In the genomic region with DNA sequence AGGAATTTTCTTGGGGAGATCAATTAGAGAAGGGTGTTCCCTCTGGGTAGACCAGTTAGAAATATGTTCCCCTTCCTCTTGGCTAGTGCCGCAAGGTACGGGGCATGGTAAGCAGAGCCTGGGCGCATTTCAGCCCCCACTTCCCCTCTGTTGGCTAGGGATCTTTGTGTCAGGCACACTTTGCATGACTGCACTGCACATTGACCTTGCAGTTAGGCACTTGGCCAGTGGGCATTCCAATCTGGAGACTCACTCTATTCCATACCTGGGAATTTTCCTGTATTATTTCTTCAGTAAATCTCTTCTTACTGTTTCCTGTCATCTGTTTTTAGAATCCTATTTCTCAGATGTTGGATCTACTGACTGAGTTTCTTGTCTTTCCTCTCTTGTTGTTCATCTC, we compare ENCODE assay signal across 18 cellular contexts. TPM values are rescaled to one million over a fixed set of nuclear protein-coding genes. Genes with fewer than 3 reads are reported as not detected.
A peak's percentile ranks its signal among the peaks of the same experiment; 100 is the strongest.
DNase-seq lines count a peak whose midpoint lies in the region; ATAC-seq and TF ChIP-seq lines count a peak whose summit lies in the region.
"Had no signal": no experiment of that assay in that cellular context is flagged by ENCODE, and none has a peak within 500 bp of the region (broad histone marks: within the 10 kb centered on the region; RNA-seq: fewer than 3 reads in every experiment).

No MANE protein-coding gene starts in this region.

- no peaks in the 10 kb centered on the region for H3K79me1 ChIP-seq in mesendoderm (ENCODE audit: low read length)

- CTCF ChIA-PET in PC-3 (lab: Charles Lee), result no interaction called here

- no peak for TF ChIP-seq EP300 in esophagus muscularis mucosa (IDR thresholded peaks at IDR 0.05)

- TF ChIP-seq CTCF in PC-3 (conservative IDR thresholded peaks at IDR 0.05; ENCODE audit: low read depth, low read length) (no peak), nephron (IDR thresholded peaks at IDR 0.05; ENCODE audit: unreplicated experiment in 3 of 3) (no peak), esophagus muscularis mucosa (IDR thresholded peaks at IDR 0.05) (no peak)

- H3K4me2 ChIP-seq in PC-3 (ENCODE audit: low read length), result no peak overlapping the region
- no peak overlapping the region for H3K4me2 ChIP-seq in mesendoderm (ENCODE audit: low read length)

- 90% methylated on average over 3 of the region's 3 CpGs for WGBS in esophagus muscularis mucosa
- WGBS in mesendoderm (ENCODE audit: extremely low coverage, insufficient coverage, low lambda C conversion rate), result no CpG with 5 or more reads among the region's 3 CpGs

- H3K18ac ChIP-seq in mesendoderm (ENCODE audit: low read length), result no peak overlapping the region

- no peak overlapping the region for H3K23ac ChIP-seq in mesendoderm (ENCODE audit: low read length)

- no peaks in the 10 kb centered on the region; the same call in 1 of the 2 replicates for H3K9me2 ChIP-seq in PC-3 (replicated peaks; ENCODE audit: low read length)

- H3K56ac ChIP-seq in mesendoderm (ENCODE audit: low read length), result no peak overlapping the region

- intact Hi-C loops in PC-3 (cut with micrococcal nuclease), result no loop called here
- intact Hi-C loops in esophagus muscularis mucosa (cut with DNase I), result no loop called here

- H3K4me1 ChIP-seq in PC-3 (ENCODE audit: insufficient read depth, low read length) (no peaks in the 10 kb centered on the region), esophagus muscularis mucosa (no peaks in the 10 kb centered on the region), mesendoderm (ENCODE audit: control insufficient read depth, low read depth, low read length) (no peaks in the 10 kb centered on the region)
- H3K4me1 ChIP-seq: heart right ventricle, right atrium auricular region had no signal

- H3K27ac Mint-ChIP-seq in nephron, result peak overlapping the region in 2 of 3 experiments; percentile 33 to 76
- H3K27ac Mint-ChIP-seq: activated CD4-positive, alpha-beta T cell treated with anti-CD3 and anti-CD28 coated beads for 36 hours; stimulated activated naive CD8-positive, alpha-beta T cell treated with anti-CD3 and anti-CD28 coated beads, Interleukin-15, Interleukin-2, amounts not matched to agents 100 ng/mL and 50 ng/mL, for 24 hours had no signal

- H3K4ac ChIP-seq in mesendoderm (ENCODE audit: low read depth, low read length), result no peak overlapping the region

- H3K9me3 ChIP-seq in PC-3 (ENCODE audit: low read length) (no peaks in the 10 kb centered on the region), esophagus muscularis mucosa (peaks cover 0 to 12% (median 11%) of the 10 kb centered on the region in 4 donors)
- H3K9me3 ChIP-seq: neutrophil had no signal

- in situ Hi-C loops in Caki2 (cut with HindIII; ENCODE audit: low pct_unique_long_range_greater_than_20kb, low sequenced_read_pairs), result no loop called here

- H4K5ac ChIP-seq in mesendoderm (ENCODE audit: low read length), result no peak overlapping the region

- H2BK5ac ChIP-seq in mesendoderm (ENCODE audit: low read length), result no peak overlapping the region

- H3K27ac ChIP-seq in PC-3 (ENCODE audit: low read length) (no peak overlapping the region), esophagus muscularis mucosa (replicated peaks in 1 of 4) (no peak overlapping the region), mesendoderm (ENCODE audit: low read depth, low read length) (no peak overlapping the region)
- H3K27ac ChIP-seq: heart right ventricle, neutrophil, right atrium auricular region had no signal

- H3K4me3 ChIP-seq in PC-3 (ENCODE audit: low read length) (no peak overlapping the region), esophagus muscularis mucosa (no peak overlapping the region), mesendoderm (ENCODE audit: low read length) (no peak overlapping the region)
- H3K4me3 ChIP-seq: heart right ventricle, right atrium auricular region had no signal

- no peaks in the 10 kb centered on the region for H3K4me1 Mint-ChIP-seq in nephron

- DNase-seq in Caki2 (ENCODE audit: low read depth) (peak; percentile 65), PC-3 (peak; percentile 62), glomerular visceral epithelial cell (ENCODE audit: extremely low spot score) (peak; percentile 71), esophagus muscularis mucosa (ENCODE audit: extremely low spot score) (no peak), mesendoderm (no peak), NCI-H2227 (lab: John Stamatoyannopoulos, UW; ENCODE audit: unreplicated experiment) (no peak)
- DNase-seq: activated CD4-positive, alpha-beta T cell treated with anti-CD3 and anti-CD28 coated beads for 36 hours; caudate nucleus; effector CD4-positive, alpha-beta T cell; heart right ventricle; NCI-H1092; NCI-H2081 treated with DMSO at 0.1 percent for 48 hours; NCI-H524 treated with DMSO at 0.1 percent for 48 hours had no signal

- H2AK5ac ChIP-seq in mesendoderm (ENCODE audit: low read length), result no peak overlapping the region

- no peak overlapping the region for H3K9ac ChIP-seq in PC-3 (ENCODE audit: low read length)
- H3K9ac ChIP-seq in mesendoderm (ENCODE audit: low read length), result no peak overlapping the region

- POLR2A ChIA-PET in PC-3 (lab: Charles Lee; ENCODE audit: unreplicated experiment), result no interaction called here

- H2AFZ ChIP-seq in PC-3 (ENCODE audit: low read length), result no peak overlapping the region

- H3K79me2 ChIP-seq in PC-3 (ENCODE audit: low read length) (no peaks in the 10 kb centered on the region), mesendoderm (ENCODE audit: control insufficient read depth, insufficient read depth, low read length) (no peaks in the 10 kb centered on the region)

- H3K27me3 ChIP-seq in PC-3 (ENCODE audit: low read length) (peaks cover 8% of the 10 kb centered on the region), esophagus muscularis mucosa (no peaks in the 10 kb centered on the region), mesendoderm (ENCODE audit: insufficient read depth, low read length, poor library complexity) (no peaks in the 10 kb centered on the region)
- H3K27me3 ChIP-seq: neutrophil, right atrium auricular region had no signal

- H3F3A ChIP-seq in PC-3 (ENCODE audit: low read length, unreplicated experiment), result no peaks in the 10 kb centered on the region

- H4K8ac ChIP-seq in mesendoderm (ENCODE audit: low read depth, low read length), result no peak overlapping the region

- peaks cover 12% of the 10 kb centered on the region for H3K9me3 Mint-ChIP-seq in nephron

- no peaks in the 10 kb centered on the region for H3K36me3 Mint-ChIP-seq in nephron (ENCODE audit: low read depth)

- ATAC-seq in PC-3 (peak; percentile 70), HG03135 (IDR thresholded peaks at IDR 0.05; ENCODE audit: unreplicated experiment) (no peak)
- ATAC-seq: activated CD4-positive, alpha-beta T cell treated with anti-CD3 and anti-CD28 coated beads for 36 hours had no signal

- no peak overlapping the region for H2BK15ac ChIP-seq in mesendoderm (replicated peaks; ENCODE audit: low read depth)

- H2BK120ac ChIP-seq in mesendoderm (ENCODE audit: low read depth, low read length), result no peak overlapping the region

- H3K36me3 ChIP-seq in PC-3 (ENCODE audit: low read depth, low read length) (no peaks in the 10 kb centered on the region), esophagus muscularis mucosa (no peaks in the 10 kb centered on the region), mesendoderm (ENCODE audit: control insufficient read depth, insufficient read depth, low read length) (no peaks in the 10 kb centered on the region)
- H3K36me3 ChIP-seq: heart right ventricle, neutrophil, right atrium auricular region had no signal

- no peak for TF ChIP-seq POLR2A in esophagus muscularis mucosa (IDR thresholded peaks at IDR 0.05; ENCODE audit: low read depth)

- H3K4me3 Mint-ChIP-seq in nephron, result no peak overlapping the region
- H3K4me3 Mint-ChIP-seq: activated CD4-positive, alpha-beta T cell treated with anti-CD3 and anti-CD28 coated beads for 36 hours; stimulated activated naive CD8-positive, alpha-beta T cell treated with anti-CD3 and anti-CD28 coated beads, Interleukin-15, Interleukin-2, amounts not matched to agents 100 ng/mL and 50 ng/mL, for 24 hours had no signal

- BruUV-seq in PC-3 (replicated peaks; lab: Mats Ljungman, UMichigan), result no TSS peak

- H4K20me1 ChIP-seq in PC-3 (ENCODE audit: low read length), result no peaks in the 10 kb centered on the region

- peaks cover 6% of the 10 kb centered on the region for H3K27me3 Mint-ChIP-seq in nephron (ENCODE audit: low read depth)

RNA-seq across cellular contexts. Expression of a gene that starts 30.0 kb away (rescaled TPM):
- 0.24 TPM in 1 of 2 replicates, not detected in the other for total RNA-seq in Caki2 (2014; rRNA removed; shearing (Covaris generic); ENCODE audit: low replicate concordance)
- not detected in 2 replicates for total RNA-seq in PC-3 (2014; rRNA removed)
- total RNA-seq in esophagus muscularis mucosa, result 1 to 10 TPM in 2 of 4 donors, under 1 TPM in 2; 0.75 to 2.5 (median 1.2) TPM
- polyA plus RNA-seq in mesendoderm (2013, experiment 1 of 2), result 0.59 TPM
- polyA plus RNA-seq in mesendoderm (2013, experiment 2 of 2), result 0.43 TPM

Comparison
In these comparisons a context has a peak if more than half of its experiments do, and no peak if none do; other contexts are left out.
1. DNase-seq: peak in Caki2 (single experiment), PC-3 (single experiment) and glomerular visceral epithelial cell (single experiment); none in esophagus muscularis mucosa (single experiment), mesendoderm (single experiment) and NCI-H2227 (single experiment).